8 cellular contexts compared by ENCODE assay signal in genomic region chr1:108877324-108877812, GRCh38. TPM values are rescaled to one million over a fixed set of nuclear protein-coding genes. Genes with fewer than 3 reads are reported as not detected.
DNase-seq lines count a peak whose midpoint lies in the region; ATAC-seq, FAIRE-seq and TF ChIP-seq lines count a peak whose summit lies in the region.

No MANE protein-coding gene starts in this region.

- ATAC-seq in K562: peak; percentile 29
- ATAC-seq in stimulated activated naive CD8-positive, alpha-beta T cell treated with anti-CD3 and anti-CD28 coated beads, Interleukin-15, amount 100 ng/mL, for 72 hours: no peak

- TF ChIP-seq EP300 in K562 (IDR thresholded peaks at IDR 0.05; ENCODE audit: low read length): no peak

- peak overlapping the region; percentile 87 to 93 for H3K4me3 Mint-ChIP-seq in stimulated activated naive CD8-positive, alpha-beta T cell treated with anti-CD3 and anti-CD28 coated beads, Interleukin-15, amount 100 ng/mL, for 72 hours

- TF ChIP-seq CTCF in K562 (IDR thresholded peaks at IDR 0.05 in 2 of 3, conservative IDR thresholded peaks at IDR 0.05 in 1 of 3; ENCODE audit: insufficient read depth in 2 of 3, low read depth in 1 of 3, low read length in 3 of 3): no peak

- no peaks in the 10 kb centered on the region for H3K36me3 ChIP-seq in K562 (ENCODE audit: control insufficient read depth, insufficient read depth, low read length)

- peak overlapping the region; percentile 83 for H3K4me2 ChIP-seq in K562 (ENCODE audit: insufficient read depth, low read length)

- peak overlapping the region; percentile 92 for H3K4me3 ChIP-seq in K562

- H2AFZ ChIP-seq in K562 (ENCODE audit: low read depth, low read length): peak overlapping the region; percentile 95

- DNase-seq in SIG-M5 treated with dmso at 0.1 percent for 504 hours (lab: John Stamatoyannopoulos, UW; ENCODE audit: unreplicated experiment) (peak; percentile 22), SIG-M5 (lab: John Stamatoyannopoulos, UW) (no peak), M059J (ENCODE audit: low read depth) (peak; percentile 57), K562 (ENCODE audit: extremely low read depth in 1 of 4, low spot score in 3 of 4) (peak in 1 of 4 experiments; percentile 47), kidney glomerular epithelial cell (lab: John Stamatoyannopoulos, UW) (peak; percentile 43), NCI-H774 (lab: John Stamatoyannopoulos, UW) (no peak)
- DNase-seq in stimulated activated naive CD8-positive, alpha-beta T cell treated with anti-CD3 and anti-CD28 coated beads, Interleukin-15, amount 100 ng/mL, for 72 hours: no peak
- DNase-seq in activated effector memory CD4-positive, alpha-beta T cell treated with Interleukin-2 at 50 U/mL for 16 hours: no peak

- FAIRE-seq in K562 (lab: Jason Lieb, UNC): peak; percentile 37

- peaks cover 16% of the 10 kb centered on the region for H3K27me3 Mint-ChIP-seq in stimulated activated naive CD8-positive, alpha-beta T cell treated with anti-CD3 and anti-CD28 coated beads, Interleukin-15, amount 100 ng/mL, for 72 hours

- BruUV-seq in K562 (replicated peaks; lab: Mats Ljungman, UMichigan): no TSS peak

- no peaks in the 10 kb centered on the region for H3K9me3 Mint-ChIP-seq in stimulated activated naive CD8-positive, alpha-beta T cell treated with anti-CD3 and anti-CD28 coated beads, Interleukin-15, amount 100 ng/mL, for 72 hours

- H4K20me1 ChIP-seq in K562 (replicated peaks; ENCODE audit: control insufficient read depth, insufficient read depth, low read length): no peaks in the 10 kb centered on the region

- peak overlapping the region in 1 of 2 donors; percentile 17 for H3K27ac Mint-ChIP-seq in stimulated activated naive CD8-positive, alpha-beta T cell treated with anti-CD3 and anti-CD28 coated beads, Interleukin-15, amount 100 ng/mL, for 72 hours

- intact Hi-C loops in K562 (cut with micrococcal nuclease): loop anchor here (5.0 kb wide), 2 partner anchors 45 to 130 kb away; partner anchors contain the start of gene STXBP3

- peak overlapping the region; percentile 74 to 93 for H3K9ac ChIP-seq in K562 (ENCODE audit: insufficient read depth in 1 of 2, low read depth in 2 of 2, low read length in 2 of 2)

- H3K79me2 ChIP-seq in K562 (ENCODE audit: control insufficient read depth, insufficient read depth, low read length): peaks cover 32% of the 10 kb centered on the region

- in situ Hi-C loops in K562 (cut with MboI): no loop called here

- H3K9me3 ChIP-seq in K562 (replicated peaks; ENCODE audit: control insufficient read depth, insufficient read depth, low read depth, low read length): no peaks in the 10 kb centered on the region

- no peak for TF ChIP-seq RAD21 in K562 (CRISPR knock-in tag; conservative IDR thresholded peaks at IDR 0.05 in 1 of 2, IDR thresholded peaks at IDR 0.05 in 1 of 2)

- no peaks in the 10 kb centered on the region for H3K27me3 ChIP-seq in K562 (ENCODE audit: control insufficient read depth in 2 of 2, insufficient read depth in 2 of 2, low read length in 2 of 2)

- no peak for TF ChIP-seq POLR2A in K562 (conservative IDR thresholded peaks at IDR 0.05)

- H3K4me1 ChIP-seq in K562 (replicated peaks in 1 of 2; ENCODE audit: control insufficient read depth in 2 of 2, insufficient read depth in 2 of 2, low read length in 2 of 2): peaks cover 9 to 12% of the 10 kb centered on the region in 2 experiments; a peak in 4 of 5 replicates

- CTCF ChIA-PET in K562 (lab: Yijun Ruan, JAX; ENCODE audit: low intra/inter-chr PET ratio): no interaction called here

- H3K4me1 Mint-ChIP-seq in stimulated activated naive CD8-positive, alpha-beta T cell treated with anti-CD3 and anti-CD28 coated beads, Interleukin-15, amount 100 ng/mL, for 72 hours: peaks cover 12% of the 10 kb centered on the region

- no peaks in the 10 kb centered on the region for H3K9me1 ChIP-seq in K562 (ENCODE audit: control insufficient read depth, insufficient read depth, low read length)

- POLR2A ChIA-PET in K562 (lab: Yijun Ruan, JAX): interaction anchor here (0.6 to 1.3 kb wide), 3 partner anchors 11 to 295 kb away, joined by 3 to 7 read pairs (median 4); no protein-coding TSS in a partner anchor

- H3K27ac ChIP-seq in K562 (ENCODE audit: extremely low read depth, low read depth, low read length): peak overlapping the region; percentile 77

- WGBS in K562 (ENCODE audit: insufficient coverage, low coverage, missing lambda C conversion rate): 1% methylated on average over 22 of the region's 22 CpGs

TF ChIP-seq in K562, 482 proteins besides CTCF, POLR2A, EP300 and RAD21 (continues in another document):
- TF ChIP-seq ZNF639 (CRISPR knock-in tag; conservative IDR thresholded peaks at IDR 0.05 in 1 of 2, IDR thresholded peaks at IDR 0.05 in 1 of 2) (peak in 1 of 2 experiments; percentile 13; a peak in 1 of 4 replicates), IRF1 (CRISPR knock-in tag; IDR thresholded peaks at IDR 0.05; ENCODE audit: borderline replicate concordance) (0 out of 2 replicates have a peak, but pooled peaks have one; percentile 19), ATF2 (CRISPR knock-in tag; IDR thresholded peaks at IDR 0.05) (no peak), IFI16 (CRISPR knock-in tag; IDR thresholded peaks at IDR 0.05) (no peak), CSDE1 (IDR thresholded peaks at IDR 0.05) (no peak)

RNA-seq across cellular contexts. Expression of gene GPSM2, which starts 0.6 kb away (rescaled TPM):
- 50.1 and 69.1 TPM in 2 replicates for total RNA-seq in M059J (2014; rRNA removed; shearing (Covaris generic))
- 18.4 and 43.2 TPM in 2 replicates for total RNA-seq in K562 (2011; cell fraction: chromatin; rRNA removed; ENCODE audit: low replicate concordance)
- 7.0 and 7.4 TPM in 2 replicates for total RNA-seq in K562 (2011; cell fraction: nucleolus; rRNA removed)
- total RNA-seq in K562 (2011; cell fraction: nucleoplasm; rRNA removed): 17.6 and 19.1 TPM in 2 replicates
- total RNA-seq in K562 (2014; rRNA removed): 27.0 and 29.2 TPM in 2 replicates
- total RNA-seq in K562 (2014; rRNA removed; fragmentation: Illumina TruSeq; extraction: Trizol): 39.1 and 41.5 TPM in 2 replicates
- 40.9 and 50.8 TPM in 2 replicates for total RNA-seq in K562 (2015; rRNA removed; fragmentation: Illumina TruSeq; extraction: Trizol)
- 28.9 and 32.1 TPM in 2 replicates for total RNA-seq in K562 (2021)
- polyA plus RNA-seq in K562 (2011; rRNA removed): 28.1 and 37.8 TPM in 2 replicates
- 10.8 and 18.3 TPM in 2 replicates for polyA plus RNA-seq in K562 (2011; cell fraction: cytosol; rRNA removed)
- polyA plus RNA-seq in K562 (2011; cell fraction: nucleus; rRNA removed): 9.1 and 14.4 TPM in 2 replicates
- polyA plus RNA-seq in K562 (2012): 21.8 and 25.7 TPM in 2 replicates
- 25.2 and 34.4 TPM in 2 replicates for polyA plus RNA-seq in K562 (2014; fragmentation: Illumina TruSeq; extraction: Trizol)
- polyA plus RNA-seq in K562 (2014; fragmentation: Nextera tagmentation; extraction: Ambion mirVana): 1 to 10 TPM; 7.8 to 8.4 TPM
- 26.5 and 28.5 TPM in 2 replicates for polyA plus RNA-seq in K562 (2014; rRNA removed)
- polyA minus RNA-seq in K562 (2011; rRNA and poly(A)+ RNA removed): 45.9 and 46.7 TPM in 2 replicates
- 19.4 and 22.1 TPM in 2 replicates for polyA minus RNA-seq in K562 (2011; cell fraction: cytosol; rRNA and poly(A)+ RNA removed)
- polyA minus RNA-seq in K562 (2011; cell fraction: nucleus; rRNA and poly(A)+ RNA removed): 7.5 and 17.2 TPM in 2 replicates

RNA-seq across cellular contexts. Expression of gene AKNAD1, which starts 20.5 kb away (rescaled TPM):
- total RNA-seq in M059J (2014; rRNA removed; shearing (Covaris generic)): 0.37 and 2.3 TPM in 2 replicates
- not detected in 2 replicates for total RNA-seq in K562 (2011; cell fraction: chromatin; rRNA removed; ENCODE audit: low replicate concordance)
- not detected in 2 replicates for total RNA-seq in K562 (2011; cell fraction: nucleolus; rRNA removed)
- not detected in 2 replicates for total RNA-seq in K562 (2011; cell fraction: nucleoplasm; rRNA removed)
- total RNA-seq in K562 (2014; rRNA removed): not detected in 2 replicates
- not detected in 2 replicates for total RNA-seq in K562 (2014; rRNA removed; fragmentation: Illumina TruSeq; extraction: Trizol)
- total RNA-seq in K562 (2015; rRNA removed; fragmentation: Illumina TruSeq; extraction: Trizol): not detected in 2 replicates
- not detected in 2 replicates for total RNA-seq in K562 (2021)
- not detected in 2 replicates for polyA plus RNA-seq in K562 (2011; rRNA removed)
- polyA plus RNA-seq in K562 (2011; cell fraction: cytosol; rRNA removed): not detected in 2 replicates
- polyA plus RNA-seq in K562 (2011; cell fraction: nucleus; rRNA removed): not detected in 2 replicates
- not detected in 2 replicates for polyA plus RNA-seq in K562 (2012)
- 0.30 TPM in 1 of 2 replicates, not detected in the other for polyA plus RNA-seq in K562 (2014; fragmentation: Illumina TruSeq; extraction: Trizol)
- polyA plus RNA-seq in K562 (2014; fragmentation: Nextera tagmentation; extraction: Ambion mirVana): under 1 TPM in 1 of 2 experiments, not detected in 1; 0.13 TPM
- not detected in 2 replicates for polyA plus RNA-seq in K562 (2014; rRNA removed)
- polyA minus RNA-seq in K562 (2011; rRNA and poly(A)+ RNA removed): not detected in 2 replicates
- not detected in 2 replicates for polyA minus RNA-seq in K562 (2011; cell fraction: cytosol; rRNA and poly(A)+ RNA removed)
- not detected in 2 replicates for polyA minus RNA-seq in K562 (2011; cell fraction: nucleus; rRNA and poly(A)+ RNA removed)

Comparison
In these comparisons a context has a peak if more than half of its experiments do, and no peak if none do; other contexts are left out.
1. DNase-seq: peak in SIG-M5 treated with dmso at 0.1 percent for 504 hours (single experiment), M059J (single experiment) and kidney glomerular epithelial cell (single experiment); none in SIG-M5 (single experiment), stimulated activated naive CD8-positive, alpha-beta T cell treated with anti-CD3 and anti-CD28 coated beads, Interleukin-15, amount 100 ng/mL, for 72 hours (0 of 2), activated effector memory CD4-positive, alpha-beta T cell treated with Interleukin-2 at 50 U/mL for 16 hours (single experiment) and NCI-H774 (single experiment).